In genomic region chr6:166754218-166755030, GRCh38 we compare ENCODE assay signal across 26 cellular contexts.
"Had no signal": no experiment of that assay in that cellular context is flagged by ENCODE, and none has a peak within 500 bp of the region (broad histone marks: within the 10 kb centered on the region; RNA-seq: fewer than 3 reads in every experiment).

No MANE protein-coding gene starts in this region.

- H3K4me3 ChIP-seq: SJCRH30, SK-N-MC had no signal

- H3K36me3 ChIP-seq: brain microvascular endothelial cell, SJCRH30 had no signal

- DNase-seq: activated CD4-positive, alpha-beta memory T cell treated with anti-CD3 and anti-CD28 coated beads for 36 hours; activated CD4-positive, alpha-beta T cell treated with anti-CD3 and anti-CD28 coated beads for 36 hours; activated CD4-positive, alpha-beta T cell treated with anti-CD3 and anti-CD28 coated beads, Interleukin-2, amount 50 U/mL, for 1 hour; activated CD8-positive, alpha-beta memory T cell treated with anti-CD3 and anti-CD28 coated beads, Interleukin-2, amount 50 U/mL, for 4 hours; activated naive CD4-positive, alpha-beta T cell; activated naive CD4-positive, alpha-beta T cell treated with anti-CD3 and anti-CD28 coated beads, Interleukin-2, amount 50 U/mL, for 16 hours; activated naive CD8-positive, alpha-beta T cell treated with anti-CD3 and anti-CD28 coated beads for 36 hours; activated T-cell treated with anti-CD3 and anti-CD28 coated beads for 4 hours; activated T-cell treated with anti-CD3 and anti-CD28 coated beads, Interleukin-2, amount 50 U/mL, for 4 hours; amniotic stem cell; aorta; brain microvascular endothelial cell; NCI-H1092 treated with DMSO at 0.1 percent for 48 hours; NCI-H1417 treated with DMSO at 0.1 percent for 48 hours; NCI-H187 treated with DMSO at 0.1 percent for 48 hours; NCI-H2081; NCI-H226; NCI-H446 treated with DMSO at 0.1 percent for 48 hours; NCI-H524; NCI-H69; SHP77; SJCRH30 had no signal

- ATAC-seq: activated CD4-positive, alpha-beta T cell treated with anti-CD3 and anti-CD28 coated beads for 36 hours; activated CD4-positive, CD25-positive, alpha-beta regulatory T cell treated with anti-CD3 and anti-CD28 coated beads, Interleukin-2, amount 50 U/mL, for 24 hours; activated T-cell treated with anti-CD3 and anti-CD28 coated beads, Interleukin-2, amount 50 U/mL, for 4 hours; Panc1 had no signal

- H3K27ac ChIP-seq: brain microvascular endothelial cell, SJCRH30, SK-N-MC had no signal

- H3K27me3 ChIP-seq: SJCRH30 had no signal

- FAIRE-seq: TTC549 had no signal

- H3K9me3 ChIP-seq: SJCRH30 had no signal
